23 cellular contexts compared by ENCODE assay signal in genomic region chr5:34543687-34544086, GRCh38.
A peak's percentile ranks its signal among the peaks of the same experiment; 100 is the strongest.
DNase-seq lines count a peak whose midpoint lies in the region; ATAC-seq, FAIRE-seq and TF ChIP-seq lines count a peak whose summit lies in the region.
"Had no signal": no experiment of that assay in that cellular context is flagged by ENCODE, and none has a peak within 500 bp of the region (broad histone marks: within the 10 kb centered on the region; RNA-seq: fewer than 3 reads in every experiment).

No MANE protein-coding gene starts in this region.

- BruUV-seq in K562 (replicated peaks; lab: Mats Ljungman, UMichigan) = no TSS peak

- CTCF ChIA-PET in HEK293 (lab: Yijun Ruan, JAX) = interaction anchor here (0.6 kb wide), 1 partner anchor 111 kb away, joined by 4 read pairs; no protein-coding TSS in a partner anchor
- CTCF ChIA-PET in K562 (lab: Yijun Ruan, JAX; ENCODE audit: low intra/inter-chr PET ratio) = no interaction called here

- no peak for DNase-seq in K562 (ENCODE audit: extremely low read depth in 1 of 4, low spot score in 3 of 4)
- DNase-seq in trophoblast cell = no peak
- DNase-seq in tibial nerve (ENCODE audit: low spot score in 2 of 2) = no peak
- DNase-seq in posterior cingulate gyrus = no peak
- DNase-seq: AML-193; CD4-positive, alpha-beta T cell; CD8-positive, alpha-beta memory T cell; COR-L47; DMS 273 treated with DMSO at 0.1 percent for 48 hours; DMS153; DMS53; DMS79; DND-41; EL; GDM1 had no signal

- TF ChIP-seq RAD21 in K562 (CRISPR knock-in tag; conservative IDR thresholded peaks at IDR 0.05 in 1 of 2, IDR thresholded peaks at IDR 0.05 in 1 of 2) = no peak

- no peaks in the 10 kb centered on the region for H3K79me2 ChIP-seq in K562 (ENCODE audit: control insufficient read depth, insufficient read depth, low read length)
- H3K79me2 ChIP-seq in trophoblast cell (ENCODE audit: control insufficient read depth, insufficient read depth, low read length, poor library complexity) = no peaks in the 10 kb centered on the region

- no peak overlapping the region for H3K9ac ChIP-seq in K562 (ENCODE audit: insufficient read depth in 1 of 2, low read depth in 2 of 2, low read length in 2 of 2)
- H3K9ac ChIP-seq in trophoblast cell (ENCODE audit: low read length) = no peak overlapping the region
- H3K9ac ChIP-seq: BLaER1 treated with 17β-estradiol and CSF1 and Interleukin-3, amounts not matched to agents 10 nM and 100 nM had no signal

- no peak overlapping the region for H3K4me3 ChIP-seq in HEK293 (ENCODE audit: low read depth, low read length)
- H3K4me3 ChIP-seq in K562 = no peak overlapping the region
- H3K4me3 ChIP-seq in trophoblast cell (ENCODE audit: low read depth, low read length) = no peak overlapping the region
- H3K4me3 ChIP-seq in tibial nerve = no peak overlapping the region
- H3K4me3 ChIP-seq: A549; BLaER1 treated with 17β-estradiol and CSF1 and Interleukin-3, amounts not matched to agents 10 nM and 100 nM; GM12878 had no signal

- H2AFZ ChIP-seq in K562 (ENCODE audit: low read depth, low read length) (no peak overlapping the region), trophoblast cell (ENCODE audit: insufficient read depth, low read length, poor library complexity) (no peak overlapping the region)

- H3K4me1 ChIP-seq in HEK293 (ENCODE audit: control insufficient read depth, insufficient read depth, low read length) (no peaks in the 10 kb centered on the region), K562 (replicated peaks in 1 of 2; ENCODE audit: control insufficient read depth in 2 of 2, insufficient read depth in 2 of 2, low read length in 2 of 2) (peaks cover 0 to 4% of the 10 kb centered on the region in 2 experiments; a peak in 2 of 5 replicates), trophoblast cell (ENCODE audit: control insufficient read depth in 1 of 2, insufficient read depth in 2 of 2, low read length in 2 of 2) (peaks cover 2 to 4% of the 10 kb centered on the region in 2 experiments), tibial nerve (no peaks in the 10 kb centered on the region)
- H3K4me1 ChIP-seq: A549; BLaER1 treated with 17β-estradiol and CSF1 and Interleukin-3, amounts not matched to agents 10 nM and 100 nM had no signal

- no peak overlapping the region for H4K12ac ChIP-seq in trophoblast cell (ENCODE audit: low read depth, low read length)

- H3K36me3 ChIP-seq in HEK293 (ENCODE audit: control insufficient read depth in 2 of 2, insufficient read depth in 1 of 2, low read length in 2 of 2) (no peaks in the 10 kb centered on the region), K562 (ENCODE audit: control insufficient read depth, insufficient read depth, low read length) (no peaks in the 10 kb centered on the region), trophoblast cell (ENCODE audit: control insufficient read depth in 1 of 2, insufficient read depth in 2 of 2, low read length in 2 of 2) (no peaks in the 10 kb centered on the region), tibial nerve (no peaks in the 10 kb centered on the region)

- H3K9me3 ChIP-seq in HEK293 (ENCODE audit: control insufficient read depth, insufficient read depth, low read depth, low read length) (no peaks in the 10 kb centered on the region), K562 (replicated peaks; ENCODE audit: control insufficient read depth, insufficient read depth, low read depth, low read length) (peaks cover 19% of the 10 kb centered on the region), trophoblast cell (ENCODE audit: insufficient read depth, low read depth, low read length) (no peaks in the 10 kb centered on the region), tibial nerve (peaks cover 0 to 17% (median 0%) of the 10 kb centered on the region in 4 donors)

- no peak overlapping the region for H3K27ac ChIP-seq in HEK293 (ENCODE audit: extremely low read depth, low read depth, low read length)
- no peak overlapping the region for H3K27ac ChIP-seq in K562 (ENCODE audit: extremely low read depth, low read depth, low read length)
- H3K27ac ChIP-seq in trophoblast cell (ENCODE audit: low read depth, low read length) = no peak overlapping the region
- H3K27ac ChIP-seq in tibial nerve = no peak overlapping the region
- H3K27ac ChIP-seq: 22Rv1; A549; BLaER1 treated with 17β-estradiol and CSF1 and Interleukin-3, amounts not matched to agents 10 nM and 100 nM; C4-2B had no signal

- no peak overlapping the region for H4K8ac ChIP-seq in trophoblast cell (ENCODE audit: low read depth, low read length)

- H3K4me2 ChIP-seq in K562 (ENCODE audit: insufficient read depth, low read length) (no peak overlapping the region), trophoblast cell (ENCODE audit: low read length) (no peak overlapping the region)
- H3K4me2 ChIP-seq: A549; BLaER1 treated with 17β-estradiol and CSF1 and Interleukin-3, amounts not matched to agents 10 nM and 100 nM had no signal

- no peak for FAIRE-seq in K562 (lab: Jason Lieb, UNC)
- FAIRE-seq: A549, GM12878, GM12892, GM18507 had no signal

- no peaks in the 10 kb centered on the region for H3K9me1 ChIP-seq in K562 (ENCODE audit: control insufficient read depth, insufficient read depth, low read length)

- in situ Hi-C loops in K562 (cut with MboI) = no loop called here

- POLR2A ChIA-PET in HEK293 (lab: Yijun Ruan, JAX) = interaction anchor here (0.6 kb wide), 1 partner anchor 103 kb away, joined by 3 read pairs; no protein-coding TSS in a partner anchor
- POLR2A ChIA-PET in K562 (lab: Yijun Ruan, JAX) = no interaction called here

- peaks cover 21% of the 10 kb centered on the region for H3K79me1 ChIP-seq in trophoblast cell (ENCODE audit: low read length)

- TF ChIP-seq CTCF in HEK293 (tag by site-specific recombination; IDR thresholded peaks at IDR 0.05) = no peak
- no peak for TF ChIP-seq CTCF in K562 (IDR thresholded peaks at IDR 0.05 in 2 of 3, conservative IDR thresholded peaks at IDR 0.05 in 1 of 3; ENCODE audit: insufficient read depth in 2 of 3, low read depth in 1 of 3, low read length in 3 of 3)
- no peak for TF ChIP-seq CTCF in tibial nerve (IDR thresholded peaks at IDR 0.05)

- intact Hi-C loops in K562 (cut with micrococcal nuclease) = no loop called here
- intact Hi-C loops in posterior cingulate gyrus (cut with DNase I) = no loop called here

- H4K91ac ChIP-seq in trophoblast cell (ENCODE audit: low read depth, low read length) = peak overlapping the region; percentile 35

- no peak overlapping the region for H3K4ac ChIP-seq in trophoblast cell (ENCODE audit: low read depth, low read length)

- no peak overlapping the region for H3K18ac ChIP-seq in trophoblast cell (ENCODE audit: low read length)

- H2BK120ac ChIP-seq in trophoblast cell (ENCODE audit: insufficient read depth, low read length, poor library complexity) = no peak overlapping the region

- H2BK5ac ChIP-seq in trophoblast cell (ENCODE audit: low read depth, low read length, poor library complexity) = no peak overlapping the region

- H4K20me1 ChIP-seq in K562 (replicated peaks; ENCODE audit: control insufficient read depth, insufficient read depth, low read length) = no peaks in the 10 kb centered on the region
- H4K20me1 ChIP-seq: BLaER1 treated with 17β-estradiol and CSF1 and Interleukin-3, amounts not matched to agents 10 nM and 100 nM had no signal

- TF ChIP-seq EP300 in K562 (IDR thresholded peaks at IDR 0.05; ENCODE audit: low read length) (no peak), tibial nerve (IDR thresholded peaks at IDR 0.05) (no peak)

- 8% methylated on average over 1 of the region's 1 CpG for WGBS in K562 (ENCODE audit: insufficient coverage, low coverage, missing lambda C conversion rate)
- WGBS in trophoblast cell (ENCODE audit: extremely low coverage, insufficient coverage, insufficient read length) = no CpG with 5 or more reads among the region's 1 CpG
- WGBS in tibial nerve, 2 donors = 0 to 92% methylated on average over 1 of the region's 1 CpG

- H3K27me3 ChIP-seq in K562 (ENCODE audit: control insufficient read depth in 2 of 2, insufficient read depth in 2 of 2, low read length in 2 of 2) (no peaks in the 10 kb centered on the region), trophoblast cell (ENCODE audit: insufficient read depth, low read length) (no peaks in the 10 kb centered on the region), tibial nerve (no peaks in the 10 kb centered on the region)
- H3K27me3 ChIP-seq: BLaER1 treated with 17β-estradiol and CSF1 and Interleukin-3, amounts not matched to agents 10 nM and 100 nM had no signal

- H2AK5ac ChIP-seq in trophoblast cell (ENCODE audit: low read length) = no peak overlapping the region

- H3K23ac ChIP-seq in trophoblast cell (ENCODE audit: low read length) = no peak overlapping the region

- TF ChIP-seq POLR2A in K562 (conservative IDR thresholded peaks at IDR 0.05) (no peak), tibial nerve (IDR thresholded peaks at IDR 0.05) (no peak)

- H2BK12ac ChIP-seq in trophoblast cell (ENCODE audit: low read length) = peak overlapping the region; percentile 13

- ATAC-seq in K562 = no peak
- ATAC-seq: A549, GM12878 had no signal

- no peak overlapping the region for H3K14ac ChIP-seq in trophoblast cell (ENCODE audit: low read length)

TF ChIP-seq in HEK293, 187 proteins besides CTCF, POLR2A, EP300 and RAD21:
- TF ChIP-seq ZNF121 (tag by site-specific recombination; IDR thresholded peaks at IDR 0.05) = peak; percentile 59; the same call in 1 of the 2 replicates
- TF ChIP-seq SCRT1 (tag by site-specific recombination; IDR thresholded peaks at IDR 0.05; ENCODE audit: borderline replicate concordance) = no peak
- TF ChIP-seq ZBTB7A (tag by site-specific recombination; IDR thresholded peaks at IDR 0.05; ENCODE audit: low read depth) = no peak

TF ChIP-seq in K562, 482 proteins besides CTCF, POLR2A, EP300 and RAD21:
- no peak for TF ChIP-seq NR3C1 (CRISPR knock-in tag; IDR thresholded peaks at IDR 0.05)
- TF ChIP-seq ZNF121 (CRISPR knock-in tag; conservative IDR thresholded peaks at IDR 0.05) = peak; percentile 91
- no peak for TF ChIP-seq ZNF143 (CRISPR knock-in tag; IDR thresholded peaks at IDR 0.05)
- 0 out of 2 replicates have a peak, but pooled peaks have one; percentile 16 for TF ChIP-seq BCOR (IDR thresholded peaks at IDR 0.05)
TF ChIP-seq in K562: peak in this region for 2.

Comparison
In these comparisons a context has a peak if more than half of its experiments do, and no peak if none do; other contexts are left out.
1. Of the 44 proteins assayed by ChIP-seq in both K562 and HEK293: peak only in K562: none; only in HEK293: none; in both: ZNF121; in neither: 43.